Comparison of ENCODE assay signal across 8 cellular contexts in the genomic region with DNA sequence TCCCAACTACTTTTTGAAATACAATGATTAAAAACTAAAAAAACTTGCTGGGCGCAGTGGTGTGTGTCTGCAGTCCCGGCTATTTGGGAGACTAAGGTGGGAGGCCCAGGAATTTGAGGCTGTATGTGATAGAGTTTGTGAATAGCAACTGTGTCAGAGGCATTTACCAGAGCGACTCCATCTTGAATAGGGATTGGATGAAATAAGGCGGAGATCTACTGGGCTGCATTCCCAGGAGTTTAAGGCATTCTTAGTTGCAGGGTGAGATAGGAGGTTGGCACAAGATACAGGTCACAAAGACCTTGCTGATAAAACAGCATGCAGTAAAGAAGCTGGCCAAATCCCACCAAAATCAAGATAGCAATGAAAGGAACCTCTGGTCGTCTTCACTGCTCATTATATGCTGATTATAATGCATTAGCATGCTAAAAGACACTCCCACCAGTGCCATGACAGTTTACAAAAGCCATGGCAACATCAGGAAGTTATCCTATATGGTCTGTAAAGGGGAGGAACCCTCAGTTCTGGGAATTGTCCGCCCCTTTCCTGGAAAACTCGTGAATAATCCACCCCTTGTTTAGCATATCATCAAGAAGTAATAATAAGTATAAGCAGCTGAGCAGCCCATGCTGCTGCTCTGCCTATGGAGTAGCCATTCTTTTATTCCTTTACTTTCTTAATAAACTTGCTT. TPM values are rescaled to one million over a fixed set of nuclear protein-coding genes. Genes with fewer than 3 reads are reported as not detected.
A peak's percentile ranks its signal among the peaks of the same experiment; 100 is the strongest.
DNase-seq lines count a peak whose midpoint lies in the region; ATAC-seq, FAIRE-seq and TF ChIP-seq lines count a peak whose summit lies in the region.
"Not testable (repeated sequence)": the region's sequence is repeated elsewhere in the genome, so short reads cannot be mapped to it uniquely, and the experiment has no call there.

No MANE protein-coding gene starts in this region.

- intact Hi-C loops in OCI-LY7 (cut with micrococcal nuclease; ENCODE audit: unreplicated experiment); activated B cell treated with CpG ODN at 0.5 μM for 24 hours (cut with micrococcal nuclease); K562 (cut with micrococcal nuclease): not testable (repeated sequence)

- not testable (repeated sequence) for H3K9me3 Mint-ChIP-seq in activated B cell treated with CpG ODN at 0.5 μM for 24 hours, nephron progenitor cell, type B pancreatic cell

- H3K36me3 Mint-ChIP-seq in activated B cell treated with CpG ODN at 0.5 μM for 24 hours (ENCODE audit: low read depth) (peaks cover 14% of the 10 kb centered on the region), nephron progenitor cell (ENCODE audit: low read depth) (peaks cover 17% of the 10 kb centered on the region)
- H3K36me3 Mint-ChIP-seq in type B pancreatic cell, result not testable (repeated sequence)

- POLR2A ChIA-PET in HEK293 (lab: Yijun Ruan, JAX); activated B cell treated with CpG ODN at 0.5 μM for 24 hours (lab: Charles Lee): not testable (repeated sequence)
- POLR2A ChIA-PET in OCI-LY7 (lab: Charles Lee) (interaction anchor here (0.6 to 1.4 kb wide), 6 partner anchors 9 to 1002 kb away, joined by 3 to 4 read pairs (median 4); a partner anchor contains a TSS), K562 (lab: Yijun Ruan, JAX) (interaction anchor here (0.6 to 1.0 kb wide), 3 partner anchors 10 to 278 kb away, joined by 3 read pairs; no protein-coding TSS in a partner anchor)

- not testable (repeated sequence) for H3K27ac ChIP-seq in HEK293 (ENCODE audit: extremely low read depth, low read depth, low read length); OCI-LY7 (ENCODE audit: low read depth, low read length, poor library complexity, severe bottlenecking)
- H3K27ac ChIP-seq in K562 (ENCODE audit: extremely low read depth, low read depth, low read length), result peak overlapping the region; percentile 89

- not testable (repeated sequence) for H3K4me2 ChIP-seq in OCI-LY7 (ENCODE audit: low read length)
- 0 out of 2 replicates have a peak overlapping the region, but pooled peaks have one; percentile 88 for H3K4me2 ChIP-seq in K562 (ENCODE audit: insufficient read depth, low read length)

- peaks cover 40% of the 10 kb centered on the region for H3K4me1 Mint-ChIP-seq in activated B cell treated with CpG ODN at 0.5 μM for 24 hours
- peaks cover 39% of the 10 kb centered on the region for H3K4me1 Mint-ChIP-seq in nephron progenitor cell
- H3K4me1 Mint-ChIP-seq in type B pancreatic cell (ENCODE audit: unreplicated experiment), result peaks cover 15% of the 10 kb centered on the region

- not testable (repeated sequence) for BruUV-seq in OCI-LY7 (replicated peaks; lab: Mats Ljungman, UMichigan); K562 (replicated peaks; lab: Mats Ljungman, UMichigan)

- not testable (repeated sequence) for H3K27me3 ChIP-seq in K562 (ENCODE audit: control insufficient read depth in 2 of 2, insufficient read depth in 2 of 2, low read length in 2 of 2)

- FAIRE-seq in K562 (lab: Jason Lieb, UNC), result not testable (repeated sequence)

- H3K4me3 ChIP-seq in HEK293 (ENCODE audit: low read depth, low read length); OCI-LY7 (ENCODE audit: low read depth, low read length, poor library complexity, severe bottlenecking); K562; fibroblast of the aortic adventitia (ENCODE audit: low read depth, low read length): not testable (repeated sequence)

- not testable (repeated sequence) for H3K4me1 ChIP-seq in HEK293 (ENCODE audit: control insufficient read depth, insufficient read depth, low read length)
- H3K4me1 ChIP-seq in OCI-LY7 (ENCODE audit: insufficient read depth, low read length, poor library complexity, severe bottlenecking) (peaks cover 22% of the 10 kb centered on the region), K562 (replicated peaks in 1 of 2; ENCODE audit: control insufficient read depth in 2 of 2, insufficient read depth in 2 of 2, low read length in 2 of 2) (peaks cover 17 to 21% of the 10 kb centered on the region in 2 experiments; a peak in 3 of 5 replicates)

- not testable (repeated sequence) for H3K9me3 ChIP-seq in HEK293 (ENCODE audit: control insufficient read depth, insufficient read depth, low read depth, low read length); OCI-LY7 (ENCODE audit: low read length); K562 (replicated peaks; ENCODE audit: control insufficient read depth, insufficient read depth, low read depth, low read length)

- H3K4me3 Mint-ChIP-seq in activated B cell treated with CpG ODN at 0.5 μM for 24 hours, nephron progenitor cell: not testable (repeated sequence)
- H3K4me3 Mint-ChIP-seq in type B pancreatic cell, result peak overlapping the region; percentile 22

- TF ChIP-seq POLR2A in K562 (conservative IDR thresholded peaks at IDR 0.05), result not testable (repeated sequence)

- TF ChIP-seq CTCF in HEK293 (tag by site-specific recombination; IDR thresholded peaks at IDR 0.05); OCI-LY7 (conservative IDR thresholded peaks at IDR 0.05; ENCODE audit: low read length); activated B cell treated with CpG ODN at 0.5 μM for 24 hours (IDR thresholded peaks at IDR 0.05); K562 (IDR thresholded peaks at IDR 0.05 in 2 of 3, conservative IDR thresholded peaks at IDR 0.05 in 1 of 3; ENCODE audit: insufficient read depth in 2 of 3, low read depth in 1 of 3, low read length in 3 of 3); fibroblast of the aortic adventitia (IDR thresholded peaks at IDR 0.05; ENCODE audit: insufficient read depth, low read length); nephron progenitor cell (IDR thresholded peaks at IDR 0.05); type B pancreatic cell (conservative IDR thresholded peaks at IDR 0.05): not testable (repeated sequence)

- H3K9ac ChIP-seq in K562 (ENCODE audit: insufficient read depth in 1 of 2, low read depth in 2 of 2, low read length in 2 of 2), result not testable (repeated sequence)

- H4K20me1 ChIP-seq in OCI-LY7 (ENCODE audit: insufficient read depth, low read length), result peaks cover 26% of the 10 kb centered on the region
- H4K20me1 ChIP-seq in K562 (replicated peaks; ENCODE audit: control insufficient read depth, insufficient read depth, low read length), result not testable (repeated sequence)

- H3K27ac Mint-ChIP-seq in activated B cell treated with CpG ODN at 0.5 μM for 24 hours, result peak overlapping the region; percentile 95
- peak overlapping the region; percentile 99 for H3K27ac Mint-ChIP-seq in nephron progenitor cell
- H3K27ac Mint-ChIP-seq in type B pancreatic cell, result peak overlapping the region; percentile 94

- not testable (repeated sequence) for H3K9me2 ChIP-seq in OCI-LY7 (ENCODE audit: insufficient read depth, low read length)

- TF ChIP-seq EP300 in K562 (IDR thresholded peaks at IDR 0.05; ENCODE audit: low read length), result not testable (repeated sequence)

- not testable (repeated sequence) for H3K36me3 ChIP-seq in HEK293 (ENCODE audit: control insufficient read depth in 2 of 2, insufficient read depth in 1 of 2, low read length in 2 of 2)
- H3K36me3 ChIP-seq in OCI-LY7 (ENCODE audit: insufficient read depth, low read length), result peaks cover 19% of the 10 kb centered on the region
- H3K36me3 ChIP-seq in K562 (ENCODE audit: control insufficient read depth, insufficient read depth, low read length), result peaks cover 10% of the 10 kb centered on the region; the same call in 2 of the 3 replicates

- in situ Hi-C loops in K562 (cut with MboI), result not testable (repeated sequence)

- DNase-seq in CD1c-positive myeloid dendritic cell (ENCODE audit: extremely low spot score), result peak; percentile 9
- DNase-seq in OCI-LY7 (ENCODE audit: low spot score); activated B cell treated with CpG ODN at 0.5 μM for 24 hours; nephron progenitor cell; type B pancreatic cell (ENCODE audit: extremely low spot score, unreplicated experiment): not testable (repeated sequence)
- peak in 1 of 4 experiments; percentile 80 for DNase-seq in K562 (ENCODE audit: extremely low read depth in 1 of 4, low spot score in 3 of 4)
- peak; percentile 9 for DNase-seq in fibroblast of the aortic adventitia (ENCODE audit: low read depth)

- ATAC-seq in activated B cell treated with CpG ODN at 0.5 μM for 24 hours (ENCODE audit: low read depth); K562: not testable (repeated sequence)

- WGBS in K562 (ENCODE audit: insufficient coverage, low coverage, missing lambda C conversion rate), result 52% methylated on average over 7 of the region's 7 CpGs

- H2AFZ ChIP-seq in OCI-LY7 (ENCODE audit: low read length) (peak overlapping the region; percentile 84; the same call in 1 of the 2 replicates), K562 (ENCODE audit: low read depth, low read length) (peak overlapping the region; percentile 84)

- CTCF ChIA-PET in HEK293 (lab: Yijun Ruan, JAX), result interaction anchor here (0.6 kb wide), 1 partner anchor 40 kb away, joined by 6 read pairs; no protein-coding TSS in a partner anchor
- CTCF ChIA-PET in OCI-LY7 (lab: Charles Lee; ENCODE audit: unreplicated experiment); activated B cell treated with CpG ODN at 0.5 μM for 24 hours (lab: Charles Lee); K562 (lab: Yijun Ruan, JAX; ENCODE audit: low intra/inter-chr PET ratio): not testable (repeated sequence)

- peaks cover 32% of the 10 kb centered on the region for H3K79me2 ChIP-seq in OCI-LY7 (ENCODE audit: insufficient read depth, low read depth, low read length)
- peaks cover 36% of the 10 kb centered on the region for H3K79me2 ChIP-seq in K562 (ENCODE audit: control insufficient read depth, insufficient read depth, low read length)

- TF ChIP-seq RAD21 in K562 (CRISPR knock-in tag; conservative IDR thresholded peaks at IDR 0.05 in 1 of 2, IDR thresholded peaks at IDR 0.05 in 1 of 2), result not testable (repeated sequence)

- not testable (repeated sequence) for H3K27me3 Mint-ChIP-seq in activated B cell treated with CpG ODN at 0.5 μM for 24 hours; nephron progenitor cell (ENCODE audit: low read depth, poor library complexity); type B pancreatic cell

- not testable (repeated sequence) for H3K9me1 ChIP-seq in K562 (ENCODE audit: control insufficient read depth, insufficient read depth, low read length)

RNA-seq across cellular contexts. Expression of a gene that starts 1.8 kb away (rescaled TPM):
- 33.9 and 36.0 TPM in 2 replicates for total RNA-seq in OCI-LY7 (2014; rRNA removed; shearing (Covaris generic))
- total RNA-seq in OCI-LY7 (2022) (72.3 and 76.6 TPM in 2 replicates), activated B cell treated with CpG ODN at 0.5 μM for 24 hours (53.0 and 57.7 TPM in 2 replicates), K562 (2014; rRNA removed) (23.2 and 25.1 TPM in 2 replicates), K562 (2014; rRNA removed; fragmentation: Illumina TruSeq; extraction: Trizol) (50.4 and 57.6 TPM in 2 replicates), K562 (2015; rRNA removed; fragmentation: Illumina TruSeq; extraction: Trizol) (40.1 and 44.9 TPM in 2 replicates), K562 (2021) (42.9 and 48.4 TPM in 2 replicates), fibroblast of the aortic adventitia (ENCODE audit: low replicate concordance) (35.3 and 37.5 TPM in 2 replicates), type B pancreatic cell (ENCODE audit: low replicate concordance) (82.6 and 91.8 TPM in 2 replicates)
- total RNA-seq in K562 (2011; cell fraction: chromatin; rRNA removed; ENCODE audit: low replicate concordance), result 12.4 and 49.0 TPM in 2 replicates
- 6.7 and 10.3 TPM in 2 replicates for total RNA-seq in K562 (2011; cell fraction: nucleolus; rRNA removed)
- 23.2 and 50.5 TPM in 2 replicates for total RNA-seq in K562 (2011; cell fraction: nucleoplasm; rRNA removed)
- polyA plus RNA-seq in K562 (2011; rRNA removed) (33.2 and 37.3 TPM in 2 replicates), K562 (2014; fragmentation: Illumina TruSeq; extraction: Trizol) (23.4 and 29.7 TPM in 2 replicates), K562 (2014; fragmentation: Nextera tagmentation; extraction: Ambion mirVana) (1 to 10 TPM; 5.9 to 6.0 TPM), K562 (2014; rRNA removed) (16.9 and 19.7 TPM in 2 replicates)
- 4.7 and 14.5 TPM in 2 replicates for polyA plus RNA-seq in K562 (2011; cell fraction: cytosol; rRNA removed)
- 11.1 and 16.7 TPM in 2 replicates for polyA plus RNA-seq in K562 (2011; cell fraction: nucleus; rRNA removed)
- 15.8 and 20.9 TPM in 2 replicates for polyA plus RNA-seq in K562 (2012)
- 53.9 and 66.0 TPM in 2 replicates for polyA minus RNA-seq in K562 (2011; rRNA and poly(A)+ RNA removed)
- polyA minus RNA-seq in K562 (2011; cell fraction: cytosol; rRNA and poly(A)+ RNA removed), result 21.9 and 26.5 TPM in 2 replicates
- polyA minus RNA-seq in K562 (2011; cell fraction: nucleus; rRNA and poly(A)+ RNA removed), result 14.5 and 26.3 TPM in 2 replicates

RNA-seq across cellular contexts. Expression of a gene that starts 51.8 kb away (rescaled TPM):
- total RNA-seq in OCI-LY7 (2014; rRNA removed; shearing (Covaris generic)), result not detected in 2 replicates
- total RNA-seq in OCI-LY7 (2022) (not detected in 2 replicates), activated B cell treated with CpG ODN at 0.5 μM for 24 hours (0.20 TPM in 1 of 2 replicates, not detected in the other), K562 (2014; rRNA removed) (not detected in 2 replicates), K562 (2014; rRNA removed; fragmentation: Illumina TruSeq; extraction: Trizol) (not detected in 2 replicates), K562 (2015; rRNA removed; fragmentation: Illumina TruSeq; extraction: Trizol) (not detected in 2 replicates), K562 (2021) (not detected in 2 replicates), fibroblast of the aortic adventitia (ENCODE audit: low replicate concordance) (0.33 TPM in 1 of 2 replicates, not detected in the other), type B pancreatic cell (ENCODE audit: low replicate concordance) (2.1 and 3.3 TPM in 2 replicates)
- total RNA-seq in K562 (2011; cell fraction: chromatin; rRNA removed; ENCODE audit: low replicate concordance), result 0.25 TPM in 1 of 2 replicates, not detected in the other
- total RNA-seq in K562 (2011; cell fraction: nucleolus; rRNA removed), result not detected in 2 replicates
- total RNA-seq in K562 (2011; cell fraction: nucleoplasm; rRNA removed), result not detected in 2 replicates
- polyA plus RNA-seq in K562 (2011; rRNA removed) (not detected in 2 replicates), K562 (2014; fragmentation: Illumina TruSeq; extraction: Trizol) (not detected in 2 replicates), K562 (2014; fragmentation: Nextera tagmentation; extraction: Ambion mirVana) (not detected), K562 (2014; rRNA removed) (not detected in 2 replicates)
- not detected in 2 replicates for polyA plus RNA-seq in K562 (2011; cell fraction: cytosol; rRNA removed)
- 0.07 and 0.13 TPM in 2 replicates for polyA plus RNA-seq in K562 (2011; cell fraction: nucleus; rRNA removed)
- not detected in 2 replicates for polyA plus RNA-seq in K562 (2012)
- polyA minus RNA-seq in K562 (2011; rRNA and poly(A)+ RNA removed), result not detected in 2 replicates
- 1.2 TPM in 1 of 2 replicates, not detected in the other for polyA minus RNA-seq in K562 (2011; cell fraction: cytosol; rRNA and poly(A)+ RNA removed)
- polyA minus RNA-seq in K562 (2011; cell fraction: nucleus; rRNA and poly(A)+ RNA removed), result not detected in 2 replicates
